8 cellular contexts compared by ENCODE assay signal in genomic region chr12:47636908-47637780, GRCh38.
A peak's percentile ranks its signal among the peaks of the same experiment; 100 is the strongest.
DNase-seq lines count a peak whose midpoint lies in the region; ATAC-seq and TF ChIP-seq lines count a peak whose summit lies in the region.

No MANE protein-coding gene starts in this region.

- peak; percentile 55 for TF ChIP-seq CTCF in BJ (IDR thresholded peaks at IDR 0.05; ENCODE audit: insufficient read depth, low read depth, low read length)
- peak; percentile 35 for TF ChIP-seq CTCF in progenitor cell of endocrine pancreas (IDR thresholded peaks at IDR 0.05; ENCODE audit: unreplicated experiment)

- no peaks in the 10 kb centered on the region for H3K36me3 ChIP-seq in BJ (ENCODE audit: control insufficient read depth, insufficient read depth, low read length)

- ATAC-seq in effector memory CD8-positive, alpha-beta T cell (replicated peaks) = no peak

- no peaks in the 10 kb centered on the region for H3K27me3 ChIP-seq in BJ (ENCODE audit: control insufficient read depth, insufficient read depth, low read length)

- no peaks in the 10 kb centered on the region for H3K27me3 Mint-ChIP-seq in effector memory CD8-positive, alpha-beta T cell
- H3K27me3 Mint-ChIP-seq in progenitor cell of endocrine pancreas = no peaks in the 10 kb centered on the region

- CTCF ChIA-PET in BJ (lab: Yijun Ruan, JAX) = interaction anchor here (1.0 to 1.9 kb wide), 11 partner anchors 10 to 224 kb away, joined by 3 to 12 read pairs (median 4); no protein-coding TSS in a partner anchor

- no peak overlapping the region for H3K27ac Mint-ChIP-seq in effector memory CD8-positive, alpha-beta T cell
- H3K27ac Mint-ChIP-seq in progenitor cell of endocrine pancreas = peak overlapping the region; percentile 75

- H3K4me3 ChIP-seq in BJ (ENCODE audit: low read depth, low read length) = no peak overlapping the region

- peaks cover 0 to 3% of the 10 kb centered on the region in 2 donors for H3K9me3 Mint-ChIP-seq in effector memory CD8-positive, alpha-beta T cell
- peaks cover 48% of the 10 kb centered on the region for H3K9me3 Mint-ChIP-seq in progenitor cell of endocrine pancreas (ENCODE audit: low read depth)

- no peak for DNase-seq in BJ (ENCODE audit: low read depth)
- DNase-seq in HT1080 (ENCODE audit: low read depth) = peak; percentile 31
- peak in 3 of 5 experiments; percentile 18 to 35 (median 22) for DNase-seq in T-helper 2 cell
- DNase-seq in effector memory CD8-positive, alpha-beta T cell = peak; percentile 18 to 30 (median 20)
- no peak for DNase-seq in progenitor cell of endocrine pancreas (ENCODE audit: low spot score, unreplicated experiment)
- DNase-seq in NCI-H1105 (lab: John Stamatoyannopoulos, UW) = no peak
- no peak for DNase-seq in occipital lobe (lab: John Stamatoyannopoulos, UW)
- DNase-seq in hypothalamus (lab: John Stamatoyannopoulos, UW) = no peak

- H3K4me1 Mint-ChIP-seq in effector memory CD8-positive, alpha-beta T cell (ENCODE audit: low read depth in 2 of 2) = peaks cover 7 to 9% of the 10 kb centered on the region in 2 donors
- H3K4me1 Mint-ChIP-seq in progenitor cell of endocrine pancreas (ENCODE audit: low read depth) = no peaks in the 10 kb centered on the region

- no peak overlapping the region for H3K4me3 Mint-ChIP-seq in effector memory CD8-positive, alpha-beta T cell
- H3K4me3 Mint-ChIP-seq in progenitor cell of endocrine pancreas (ENCODE audit: low read depth) = no peak overlapping the region

- peaks cover 3% of the 10 kb centered on the region for H3K36me3 Mint-ChIP-seq in effector memory CD8-positive, alpha-beta T cell (ENCODE audit: insufficient read depth)
- H3K36me3 Mint-ChIP-seq in progenitor cell of endocrine pancreas (ENCODE audit: insufficient read depth) = peaks cover 67% of the 10 kb centered on the region

- POLR2A ChIA-PET in BJ (lab: Charles Lee) = no interaction called here

Comparison
In these comparisons a context has a peak if more than half of its experiments do, and no peak if none do; other contexts are left out.
1. DNase-seq: peak in HT1080 (single experiment), T-helper 2 cell (3 of 5) and effector memory CD8-positive, alpha-beta T cell (3 of 3); none in BJ (single experiment), progenitor cell of endocrine pancreas (single experiment), NCI-H1105 (single experiment), occipital lobe (single experiment) and hypothalamus (0 of 51).